ENCODE assay signal across 21 cellular contexts in the genomic region with DNA sequence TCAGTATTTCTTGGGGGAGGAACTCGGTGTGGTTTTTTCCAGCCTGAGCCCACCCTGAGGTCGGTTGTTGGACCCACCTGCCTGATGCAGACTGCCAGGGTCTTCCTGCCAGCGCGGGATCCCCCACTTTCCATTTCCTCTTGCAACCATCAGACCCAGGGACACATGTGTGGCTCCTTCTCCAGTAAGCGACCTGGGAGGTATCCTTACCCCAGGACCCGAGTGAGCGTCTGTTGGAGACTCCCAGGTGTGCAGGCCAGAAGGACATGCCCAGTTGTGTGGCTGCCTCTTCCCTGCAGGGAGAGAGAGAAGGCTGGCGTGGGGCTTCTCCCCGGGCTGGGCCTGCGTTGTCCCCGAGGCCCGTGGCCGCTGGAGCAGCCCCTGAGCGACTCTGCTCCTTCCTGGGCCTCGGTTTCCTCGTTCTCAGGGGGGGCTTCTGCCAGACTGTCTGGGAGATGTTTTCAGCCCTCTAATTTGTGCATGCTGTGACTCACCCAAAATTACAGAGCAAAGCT. TPM values are rescaled to one million over a fixed set of nuclear protein-coding genes. Genes with fewer than 3 reads are reported as not detected.
DNase-seq lines count a peak whose midpoint lies in the region; ATAC-seq lines count a peak whose summit lies in the region.
"Had no signal": no experiment of that assay in that cellular context is flagged by ENCODE, and none has a peak within 500 bp of the region (broad histone marks: within the 10 kb centered on the region; RNA-seq: fewer than 3 reads in every experiment).

No MANE protein-coding gene starts in this region.

- H2AFZ ChIP-seq in Karpas-422 (ENCODE audit: low read length), result no peak overlapping the region
- H2AFZ ChIP-seq: neural progenitor cell had no signal

- no peaks in the 10 kb centered on the region for H3K9me2 ChIP-seq in Karpas-422 (replicated peaks; ENCODE audit: insufficient read depth, low read length)

- POLR2A ChIA-PET in CD4-positive, alpha-beta memory T cell (lab: Charles Lee; ENCODE audit: partially characterized antibody), result interaction anchor here (0.5 to 2.7 kb wide), 5 partner anchors 7 to 80 kb away, joined by 3 to 5 read pairs (median 3); no protein-coding TSS in a partner anchor
- POLR2A ChIA-PET in activated naive CD8-positive, alpha-beta T cell treated with anti-CD3 and anti-CD28 coated beads, Interleukin-2, amount 10 ng/mL, durations not matched to agents 7 days and 5 days (lab: Charles Lee), result interaction anchor here (1.2 to 2.9 kb wide), 2 partner anchors 13 to 21 kb away, joined by 3 to 16 read pairs; no protein-coding TSS in a partner anchor

- no peaks in the 10 kb centered on the region for H3K79me2 ChIP-seq in Karpas-422 (ENCODE audit: low read length)

- H3K9me3 Mint-ChIP-seq in CD4-positive, alpha-beta memory T cell, result peaks cover 0 to 3% (median 0%) of the 10 kb centered on the region in 8 donors
- H3K9me3 Mint-ChIP-seq in activated naive CD8-positive, alpha-beta T cell treated with anti-CD3 and anti-CD28 coated beads, Interleukin-2, amount 10 ng/mL, durations not matched to agents 7 days and 5 days, result no peaks in the 10 kb centered on the region
- H3K9me3 Mint-ChIP-seq in natural killer cell treated with Interleukin-12 subunit alpha and Interleukin-12 subunit beta and Interleukin-15 and Interleukin-18, amount 100 ng/mL, for 72 hours, result no peaks in the 10 kb centered on the region

- H3K36me3 ChIP-seq in BLaER1, result peaks cover 38% of the 10 kb centered on the region
- H3K36me3 ChIP-seq in CD4-positive, alpha-beta memory T cell (ENCODE audit: insufficient read depth, low read length), result no peaks in the 10 kb centered on the region
- no peaks in the 10 kb centered on the region for H3K36me3 ChIP-seq in Karpas-422 (ENCODE audit: insufficient read depth, low read length)
- H3K36me3 ChIP-seq: heart right ventricle, left lung, neural progenitor cell, vagina had no signal

- no peak for DNase-seq in CD4-positive, alpha-beta memory T cell
- DNase-seq in activated naive CD8-positive, alpha-beta T cell treated with anti-CD3 and anti-CD28 coated beads, Interleukin-2, amount 10 ng/mL, durations not matched to agents 7 days and 5 days, result peak; percentile 30
- no peak for DNase-seq in natural killer cell treated with Interleukin-12 subunit alpha and Interleukin-12 subunit beta and Interleukin-15 and Interleukin-18, amount 100 ng/mL, for 72 hours (ENCODE audit: low spot score)
- no peak for DNase-seq in Karpas-422
- no peak for DNase-seq in A172 (ENCODE audit: low spot score)
- DNase-seq: anterior cingulate cortex, caudate nucleus, DMS79, HCEC 1CT, heart right ventricle, midbrain, MM.1S, NCI-H226, NCI-H774, T-helper 9 cell had no signal

- H4K20me1 ChIP-seq in BLaER1, result 0 out of 2 replicates have a peak, but pooled peaks cover 6% of the 10 kb centered on the region
- no peaks in the 10 kb centered on the region for H4K20me1 ChIP-seq in Karpas-422 (ENCODE audit: insufficient read depth, low read depth, low read length)

- H3K27me3 Mint-ChIP-seq in CD4-positive, alpha-beta memory T cell, result no peaks in the 10 kb centered on the region
- H3K27me3 Mint-ChIP-seq in activated naive CD8-positive, alpha-beta T cell treated with anti-CD3 and anti-CD28 coated beads, Interleukin-2, amount 10 ng/mL, durations not matched to agents 7 days and 5 days, result no peaks in the 10 kb centered on the region
- no peaks in the 10 kb centered on the region for H3K27me3 Mint-ChIP-seq in natural killer cell treated with Interleukin-12 subunit alpha and Interleukin-12 subunit beta and Interleukin-15 and Interleukin-18, amount 100 ng/mL, for 72 hours

- H3K9me3 ChIP-seq in BLaER1 (peaks cover 31% of the 10 kb centered on the region), Karpas-422 (ENCODE audit: low read length) (no peaks in the 10 kb centered on the region)
- H3K9me3 ChIP-seq in CD4-positive, alpha-beta memory T cell (ENCODE audit: control insufficient read depth in 1 of 2, low read length in 2 of 2), result no peaks in the 10 kb centered on the region
- H3K9me3 ChIP-seq: left lung, vagina had no signal

- intact Hi-C loops in CD4-positive, alpha-beta memory T cell (cut with micrococcal nuclease), result no loop called here

- H3K36me3 Mint-ChIP-seq in CD4-positive, alpha-beta memory T cell, result peaks cover 1 to 23% of the 10 kb centered on the region in 2 donors
- peaks cover 49% of the 10 kb centered on the region for H3K36me3 Mint-ChIP-seq in activated naive CD8-positive, alpha-beta T cell treated with anti-CD3 and anti-CD28 coated beads, Interleukin-2, amount 10 ng/mL, durations not matched to agents 7 days and 5 days
- peaks cover 6% of the 10 kb centered on the region for H3K36me3 Mint-ChIP-seq in natural killer cell treated with Interleukin-12 subunit alpha and Interleukin-12 subunit beta and Interleukin-15 and Interleukin-18, amount 100 ng/mL, for 72 hours

- peak overlapping the region in 5 of 8 donors; percentile 17 to 59 (median 40) for H3K4me3 Mint-ChIP-seq in CD4-positive, alpha-beta memory T cell
- peak overlapping the region; percentile 74 for H3K4me3 Mint-ChIP-seq in activated naive CD8-positive, alpha-beta T cell treated with anti-CD3 and anti-CD28 coated beads, Interleukin-2, amount 10 ng/mL, durations not matched to agents 7 days and 5 days
- peak overlapping the region; percentile 61 for H3K4me3 Mint-ChIP-seq in natural killer cell treated with Interleukin-12 subunit alpha and Interleukin-12 subunit beta and Interleukin-15 and Interleukin-18, amount 100 ng/mL, for 72 hours
- H3K4me3 Mint-ChIP-seq: neural progenitor cell had no signal

- peaks cover 31 to 88% (median 57%) of the 10 kb centered on the region in 4 donors for H3K4me1 Mint-ChIP-seq in CD4-positive, alpha-beta memory T cell
- peaks cover 67% of the 10 kb centered on the region for H3K4me1 Mint-ChIP-seq in activated naive CD8-positive, alpha-beta T cell treated with anti-CD3 and anti-CD28 coated beads, Interleukin-2, amount 10 ng/mL, durations not matched to agents 7 days and 5 days
- H3K4me1 Mint-ChIP-seq in natural killer cell treated with Interleukin-12 subunit alpha and Interleukin-12 subunit beta and Interleukin-15 and Interleukin-18, amount 100 ng/mL, for 72 hours (ENCODE audit: low read depth in 2 of 2), result peaks cover 78 to 79% of the 10 kb centered on the region in 2 donors

- H3K27me3 ChIP-seq in BLaER1, result 0 out of 2 replicates have a peak, but pooled peaks cover 2% of the 10 kb centered on the region
- H3K27me3 ChIP-seq in CD4-positive, alpha-beta memory T cell (ENCODE audit: insufficient read depth, low read length), result no peaks in the 10 kb centered on the region
- H3K27me3 ChIP-seq in Karpas-422 (ENCODE audit: low read length), result no peaks in the 10 kb centered on the region
- H3K27me3 ChIP-seq: left lung, neural progenitor cell, vagina had no signal

- H3K27ac Mint-ChIP-seq in CD4-positive, alpha-beta memory T cell, result peak overlapping the region in 1 of 7 donors; percentile 59
- peak overlapping the region; percentile 86 for H3K27ac Mint-ChIP-seq in activated naive CD8-positive, alpha-beta T cell treated with anti-CD3 and anti-CD28 coated beads, Interleukin-2, amount 10 ng/mL, durations not matched to agents 7 days and 5 days
- H3K27ac Mint-ChIP-seq in natural killer cell treated with Interleukin-12 subunit alpha and Interleukin-12 subunit beta and Interleukin-15 and Interleukin-18, amount 100 ng/mL, for 72 hours, result peak overlapping the region; percentile 64 to 95
- H3K27ac Mint-ChIP-seq: neural progenitor cell had no signal

- H3K4me2 ChIP-seq in BLaER1 (0 out of 2 replicates have a peak overlapping the region, but pooled peaks have one; percentile 2), Karpas-422 (ENCODE audit: low read depth, low read length, poor library complexity, severe bottlenecking) (no peak overlapping the region)
- H3K4me2 ChIP-seq: neural progenitor cell had no signal

- 0 out of 2 replicates have a peak overlapping the region, but pooled peaks have one; percentile 6 for H3K27ac ChIP-seq in BLaER1
- no peak overlapping the region for H3K27ac ChIP-seq in CD4-positive, alpha-beta memory T cell (ENCODE audit: low read depth, low read length)
- H3K27ac ChIP-seq in Karpas-422 (ENCODE audit: low read length), result no peak overlapping the region
- H3K27ac ChIP-seq: epithelial cell of prostate, heart right ventricle, left lung, neural progenitor cell, vagina had no signal

- no peak for ATAC-seq in activated naive CD8-positive, alpha-beta T cell treated with anti-CD3 and anti-CD28 coated beads, Interleukin-2, amount 10 ng/mL, durations not matched to agents 7 days and 5 days (ENCODE audit: low read depth)
- ATAC-seq in natural killer cell treated with Interleukin-12 subunit alpha and Interleukin-12 subunit beta and Interleukin-15 and Interleukin-18, amount 100 ng/mL, for 72 hours, result no peak
- no peak for ATAC-seq in HG03432 (IDR thresholded peaks at IDR 0.05; ENCODE audit: unreplicated experiment)
- ATAC-seq: left lung had no signal

- CTCF ChIA-PET in CD4-positive, alpha-beta memory T cell (lab: Charles Lee; ENCODE audit: partially characterized antibody), result interaction anchor here (1.2 kb wide), 1 partner anchor 67 kb away, joined by 3 read pairs; no protein-coding TSS in a partner anchor

- peaks cover 76% of the 10 kb centered on the region for H3K4me1 ChIP-seq in BLaER1
- H3K4me1 ChIP-seq in CD4-positive, alpha-beta memory T cell (ENCODE audit: insufficient read depth, low read length), result peaks cover 51% of the 10 kb centered on the region
- no peaks in the 10 kb centered on the region for H3K4me1 ChIP-seq in Karpas-422 (ENCODE audit: low read length)
- H3K4me1 ChIP-seq: heart right ventricle, left lung, neural progenitor cell, vagina had no signal

- no peak overlapping the region for H3K4me3 ChIP-seq in BLaER1
- no peak overlapping the region for H3K4me3 ChIP-seq in CD4-positive, alpha-beta memory T cell (ENCODE audit: low read length in 2 of 2)
- no peak overlapping the region for H3K4me3 ChIP-seq in Karpas-422 (ENCODE audit: low read length)
- H3K4me3 ChIP-seq: heart right ventricle, left lung, neural progenitor cell, vagina had no signal

- H3K9ac ChIP-seq in BLaER1 (no peak overlapping the region), Karpas-422 (ENCODE audit: low read length) (no peak overlapping the region)
- H3K9ac ChIP-seq: neural progenitor cell had no signal

RNA-seq across cellular contexts. Expression of a gene that starts 56.8 kb away (rescaled TPM):
- 10 to 100 TPM; 52.4 to 57.3 TPM for total RNA-seq in CD4-positive, alpha-beta memory T cell
- 10 to 100 TPM; 11.1 to 28.4 TPM for polyA plus RNA-seq in CD4-positive, alpha-beta memory T cell
- total RNA-seq in activated naive CD8-positive, alpha-beta T cell treated with anti-CD3 and anti-CD28 coated beads, Interleukin-2, amount 10 ng/mL, durations not matched to agents 7 days and 5 days, result 10 to 100 TPM; 65.1 to 66.0 TPM
- 10 to 100 TPM in 1 of 2 donors, 1 to 10 TPM in 1; 6.0 to 19.4 TPM for total RNA-seq in natural killer cell treated with Interleukin-12 subunit alpha and Interleukin-12 subunit beta and Interleukin-15 and Interleukin-18, amount 100 ng/mL, for 72 hours
- not detected in 2 replicates for total RNA-seq in Karpas-422 (2014; rRNA removed; shearing (Covaris generic); ENCODE audit: low replicate concordance)
- 25.7 and 34.8 TPM in 2 replicates for total RNA-seq in A172 (2014; rRNA removed; shearing (Covaris generic))
